8 cellular contexts compared by ENCODE assay signal in genomic region chr17:75516619-75517276, GRCh38. TPM values are rescaled to one million over a fixed set of nuclear protein-coding genes. Genes with fewer than 3 reads are reported as not detected.
DNase-seq lines count a peak whose midpoint lies in the region; ATAC-seq and TF ChIP-seq lines count a peak whose summit lies in the region.

No MANE protein-coding gene starts in this region.

- peak overlapping the region; percentile 13 to 98 (median 90) for H3K27ac ChIP-seq in gastroesophageal sphincter
- peak overlapping the region; percentile 55 for H3K27ac ChIP-seq in psoas muscle

- peaks cover 9% of the 10 kb centered on the region; the same call in 1 of the 2 replicates for H3K4me1 ChIP-seq in ES-I3 (ENCODE audit: insufficient read depth, low read length)
- H3K4me1 ChIP-seq in gastroesophageal sphincter = peaks cover 0 to 56% (median 30%) of the 10 kb centered on the region in 3 donors
- H3K4me1 ChIP-seq in psoas muscle = peaks cover 32% of the 10 kb centered on the region

- ATAC-seq in GM21717 (IDR thresholded peaks at IDR 0.05; ENCODE audit: unreplicated experiment) (peak; percentile 9), gastroesophageal sphincter (peak; percentile 4), psoas muscle (no peak)

- peak overlapping the region; percentile 93 for H3K9ac ChIP-seq in ES-I3 (ENCODE audit: low read depth, low read length)

- DNase-seq in Kasumi-1 (lab: John Stamatoyannopoulos, UW) = peak; percentile 29 to 38
- DNase-seq in activated T-cell treated with anti-CD3 and anti-CD28 coated beads for 48 hours (ENCODE audit: low read depth) = peak; percentile 33
- DNase-seq in psoas muscle = no peak
- DNase-seq in cerebellum (ENCODE audit: low spot score) = no peak
- no peak for DNase-seq in DMS114 treated with DMSO at 0.1 percent for 48 hours (lab: John Stamatoyannopoulos, UW; ENCODE audit: unreplicated experiment)

- no peak for TF ChIP-seq POLR2A in gastroesophageal sphincter (IDR thresholded peaks at IDR 0.05)

- H3K27me3 ChIP-seq in gastroesophageal sphincter (no peaks in the 10 kb centered on the region), psoas muscle (ENCODE audit: insufficient read depth in 3 of 3, low read length in 2 of 3) (no peaks in the 10 kb centered on the region)

- H3K36me3 ChIP-seq in ES-I3 (ENCODE audit: insufficient read depth, low read length) (peaks cover 3% of the 10 kb centered on the region; the same call in 1 of the 2 replicates), gastroesophageal sphincter (peaks cover 0 to 32% of the 10 kb centered on the region in 2 donors), psoas muscle (ENCODE audit: insufficient read depth in 1 of 2, low read depth in 1 of 2) (peaks cover 0 to 47% of the 10 kb centered on the region in 2 donors)

- no peak for TF ChIP-seq CTCF in gastroesophageal sphincter (IDR thresholded peaks at IDR 0.05)
- TF ChIP-seq CTCF in psoas muscle (IDR thresholded peaks at IDR 0.05) = no peak

- no peaks in the 10 kb centered on the region for H3K9me3 ChIP-seq in ES-I3 (ENCODE audit: control insufficient read depth, insufficient read depth, low read length)
- H3K9me3 ChIP-seq in gastroesophageal sphincter = no peaks in the 10 kb centered on the region
- no peaks in the 10 kb centered on the region for H3K9me3 ChIP-seq in psoas muscle

- H3K4me3 ChIP-seq in gastroesophageal sphincter (peak overlapping the region; percentile 66 to 96), psoas muscle (peak overlapping the region; percentile 98)

- intact Hi-C loops in psoas muscle (cut with DNase I) = loop anchor here (5.0 kb wide), 3 partner anchors 59 to 194 kb away; partner anchors contain the start of genes MYO15B (in 1 of the 2) and TMEM94 (in 1 of the 2)

- no peak for TF ChIP-seq EP300 in gastroesophageal sphincter (IDR thresholded peaks at IDR 0.05)

- no CpG with 5 or more reads among the region's 64 CpGs for WGBS in gastroesophageal sphincter (ENCODE audit: low coverage in 1 of 2), 2 donors
- WGBS in psoas muscle, 3 donors = 1% methylated on average over 23 to 64 of the region's 64 CpGs

RNA-seq across cellular contexts. Expression of gene TSEN54, which starts 0.4 kb away (rescaled TPM):
- total RNA-seq in gastroesophageal sphincter = 10 to 100 TPM; 15.8 to 26.5 (median 17.1) TPM
- total RNA-seq in psoas muscle = 1 to 10 TPM; 5.7 to 9.7 (median 8.2) TPM
- 10 to 100 TPM; 10.1 to 14.9 (median 11.3) TPM for polyA plus RNA-seq in psoas muscle
- 9.4 TPM for total RNA-seq in cerebellum

RNA-seq across cellular contexts. Expression of gene CASKIN2, which starts 1.4 kb away (rescaled TPM):
- total RNA-seq in gastroesophageal sphincter (10 to 100 TPM; 13.7 to 46.0 (median 15.6) TPM), psoas muscle (10 to 100 TPM; 26.3 to 33.5 (median 28.3) TPM), cerebellum (7.3 TPM)
- polyA plus RNA-seq in psoas muscle = 10 to 100 TPM in 1 of 3 donors, 1 to 10 TPM in 2; 8.2 to 11.0 (median 8.9) TPM

RNA-seq across cellular contexts. Expression of gene LLGL2, which starts 8.7 kb away (rescaled TPM):
- total RNA-seq in gastroesophageal sphincter (1 to 10 TPM; 2.3 to 7.9 (median 5.8) TPM), psoas muscle (1 to 10 TPM; 1.4 to 3.3 (median 1.5) TPM), cerebellum (1.1 TPM)
- 1 to 10 TPM; 1.4 to 1.9 (median 1.4) TPM for polyA plus RNA-seq in psoas muscle

Comparison
In these comparisons a context has a peak if more than half of its experiments do, and no peak if none do; other contexts are left out.
1. ATAC-seq: peak in GM21717 (single experiment) and gastroesophageal sphincter (single experiment); none in psoas muscle (0 of 4).
2. DNase-seq: peak in Kasumi-1 (2 of 2) and activated T-cell treated with anti-CD3 and anti-CD28 coated beads for 48 hours (single experiment); none in psoas muscle (0 of 2), cerebellum (single experiment) and DMS114 treated with DMSO at 0.1 percent for 48 hours (single experiment).